2 cellular contexts compared by ENCODE assay signal in the genomic region with DNA sequence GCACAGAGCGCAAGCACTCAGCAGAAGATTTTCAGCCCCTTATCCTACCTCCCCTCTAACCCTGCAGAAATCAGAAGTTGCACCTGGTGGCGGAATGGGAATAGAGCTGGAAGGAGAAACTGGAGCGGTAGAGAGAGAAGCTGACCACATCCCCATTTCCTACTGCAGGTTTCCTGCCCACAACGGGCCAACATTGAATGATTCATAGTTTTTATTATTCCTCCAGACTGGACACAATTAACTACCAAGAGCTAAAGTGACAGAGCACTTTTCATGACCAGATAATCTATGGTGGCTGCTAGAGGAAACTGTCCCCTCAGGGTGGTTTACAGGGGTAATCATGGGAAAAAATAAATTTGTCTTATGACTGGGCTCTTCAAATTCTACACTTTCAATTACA.
TF ChIP-seq lines count a peak whose summit lies in the region.

No MANE protein-coding gene starts in this region.

TF ChIP-seq in HepG2, 621 proteins besides CTCF, POLR2A, EP300 and RAD21 (continued from another document):
- no peak for TF ChIP-seq TMF1 (CRISPR knock-in tag; IDR thresholded peaks at IDR 0.05; ENCODE audit: low read depth)
- TF ChIP-seq PAF1 (CRISPR knock-in tag; IDR thresholded peaks at IDR 0.05): no peak
- TF ChIP-seq ZNF556 (CRISPR knock-in tag; IDR thresholded peaks at IDR 0.05; ENCODE audit: borderline replicate concordance): no peak
- TF ChIP-seq, protein P1, sequence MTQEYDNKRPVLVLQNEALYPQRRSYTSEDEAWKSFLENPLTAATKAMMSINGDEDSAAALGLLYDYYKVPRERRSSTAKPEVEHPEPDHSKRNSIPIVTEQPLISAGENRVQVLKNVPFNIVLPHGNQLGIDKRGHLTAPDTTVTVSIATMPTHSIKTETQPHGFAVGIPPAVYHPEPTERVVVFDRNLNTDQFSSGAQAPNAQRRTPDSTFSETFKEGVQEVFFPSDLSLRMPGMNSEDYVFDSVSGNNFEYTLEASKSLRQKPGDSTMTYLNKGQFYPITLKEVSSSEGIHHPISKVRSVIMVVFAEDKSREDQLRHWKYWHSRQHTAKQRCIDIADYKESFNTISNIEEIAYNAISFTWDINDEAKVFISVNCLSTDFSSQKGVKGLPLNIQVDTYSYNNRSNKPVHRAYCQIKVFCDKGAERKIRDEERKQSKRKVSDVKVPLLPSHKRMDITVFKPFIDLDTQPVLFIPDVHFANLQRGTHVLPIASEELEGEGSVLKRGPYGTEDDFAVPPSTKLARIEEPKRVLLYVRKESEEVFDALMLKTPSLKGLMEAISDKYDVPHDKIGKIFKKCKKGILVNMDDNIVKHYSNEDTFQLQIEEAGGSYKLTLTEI (CRISPR knock-in tag; conservative IDR thresholded peaks at IDR 0.05): no peak
- no peak for TF ChIP-seq TRIM24 (CRISPR knock-in tag; IDR thresholded peaks at IDR 0.05)
- TF ChIP-seq SIX1 (CRISPR knock-in tag; IDR thresholded peaks at IDR 0.05; ENCODE audit: borderline replicate concordance): no peak
- TF ChIP-seq ZNF251 (CRISPR knock-in tag; IDR thresholded peaks at IDR 0.05): no peak

TF ChIP-seq in K562, 482 proteins besides CTCF, POLR2A, EP300 and RAD21 (continued from another document):
- no peak for TF ChIP-seq ZNF586 (CRISPR knock-in tag; conservative IDR thresholded peaks at IDR 0.05)
- no peak for TF ChIP-seq ZFP30 (CRISPR knock-in tag; IDR thresholded peaks at IDR 0.05; ENCODE audit: borderline replicate concordance)
- TF ChIP-seq GTF2A2 (tag; IDR thresholded peaks at IDR 0.05): no peak
- TF ChIP-seq, protein P2, sequence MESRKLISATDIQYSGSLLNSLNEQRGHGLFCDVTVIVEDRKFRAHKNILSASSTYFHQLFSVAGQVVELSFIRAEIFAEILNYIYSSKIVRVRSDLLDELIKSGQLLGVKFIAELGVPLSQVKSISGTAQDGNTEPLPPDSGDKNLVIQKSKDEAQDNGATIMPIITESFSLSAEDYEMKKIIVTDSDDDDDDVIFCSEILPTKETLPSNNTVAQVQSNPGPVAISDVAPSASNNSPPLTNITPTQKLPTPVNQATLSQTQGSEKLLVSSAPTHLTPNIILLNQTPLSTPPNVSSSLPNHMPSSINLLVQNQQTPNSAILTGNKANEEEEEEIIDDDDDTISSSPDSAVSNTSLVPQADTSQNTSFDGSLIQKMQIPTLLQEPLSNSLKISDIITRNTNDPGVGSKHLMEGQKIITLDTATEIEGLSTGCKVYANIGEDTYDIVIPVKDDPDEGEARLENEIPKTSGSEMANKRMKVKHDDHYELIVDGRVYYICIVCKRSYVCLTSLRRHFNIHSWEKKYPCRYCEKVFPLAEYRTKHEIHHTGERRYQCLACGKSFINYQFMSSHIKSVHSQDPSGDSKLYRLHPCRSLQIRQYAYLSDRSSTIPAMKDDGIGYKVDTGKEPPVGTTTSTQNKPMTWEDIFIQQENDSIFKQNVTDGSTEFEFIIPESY (CRISPR knock-in tag; IDR thresholded peaks at IDR 0.05): peak; percentile 68
- no peak for TF ChIP-seq TCF7 (IDR thresholded peaks at IDR 0.05; ENCODE audit: borderline replicate concordance)
- no peak for TF ChIP-seq TRIM28 (IDR thresholded peaks at IDR 0.05)
- TF ChIP-seq MAZ (CRISPR knock-in tag; conservative IDR thresholded peaks at IDR 0.05 in 1 of 2, IDR thresholded peaks at IDR 0.05 in 1 of 2): no peak
- TF ChIP-seq SMAD1 (IDR thresholded peaks at IDR 0.05; ENCODE audit: low read depth, low read length, partially characterized antibody): no peak
- no peak for TF ChIP-seq BMI1 (IDR thresholded peaks at IDR 0.05; ENCODE audit: low read length)
- peak; percentile 37; the same call in 1 of the 2 replicates for TF ChIP-seq FOSL1 (tag; conservative IDR thresholded peaks at IDR 0.05)
- no peak for TF ChIP-seq POLR3A (IDR thresholded peaks at IDR 0.05; ENCODE audit: borderline replicate concordance, extremely low read depth, insufficient read depth, insufficient read length)
- no peak for TF ChIP-seq TBP (optimal IDR thresholded peaks at IDR 0.05; ENCODE audit: low read depth, low read length)
- no peak for TF ChIP-seq RNF2 (IDR thresholded peaks at IDR 0.05)
- no peak for TF ChIP-seq ZKSCAN8 (CRISPR knock-in tag; IDR thresholded peaks at IDR 0.05)
- no peak for TF ChIP-seq TEAD1 (CRISPR knock-in tag; IDR thresholded peaks at IDR 0.05)
- TF ChIP-seq, protein P3, sequence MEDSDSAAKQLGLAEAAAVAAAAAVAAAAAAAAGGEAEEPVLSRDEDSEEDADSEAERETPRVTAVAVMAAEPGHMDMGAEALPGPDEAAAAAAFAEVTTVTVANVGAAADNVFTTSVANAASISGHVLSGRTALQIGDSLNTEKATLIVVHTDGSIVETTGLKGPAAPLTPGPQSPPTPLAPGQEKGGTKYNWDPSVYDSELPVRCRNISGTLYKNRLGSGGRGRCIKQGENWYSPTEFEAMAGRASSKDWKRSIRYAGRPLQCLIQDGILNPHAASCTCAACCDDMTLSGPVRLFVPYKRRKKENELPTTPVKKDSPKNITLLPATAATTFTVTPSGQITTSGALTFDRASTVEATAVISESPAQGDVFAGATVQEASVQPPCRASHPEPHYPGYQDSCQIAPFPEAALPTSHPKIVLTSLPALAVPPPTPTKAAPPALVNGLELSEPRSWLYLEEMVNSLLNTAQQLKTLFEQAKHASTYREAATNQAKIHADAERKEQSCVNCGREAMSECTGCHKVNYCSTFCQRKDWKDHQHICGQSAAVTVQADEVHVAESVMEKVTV (CRISPR knock-in tag; IDR thresholded peaks at IDR 0.05): no peak
- no peak for TF ChIP-seq SMAD4 (CRISPR knock-in tag; conservative IDR thresholded peaks at IDR 0.05)
- no peak for TF ChIP-seq CC2D1A (IDR thresholded peaks at IDR 0.05)
- TF ChIP-seq CBFB (CRISPR knock-in tag; IDR thresholded peaks at IDR 0.05): no peak
- no peak for TF ChIP-seq PHB (CRISPR knock-in tag; IDR thresholded peaks at IDR 0.05)
- TF ChIP-seq, protein P4, sequence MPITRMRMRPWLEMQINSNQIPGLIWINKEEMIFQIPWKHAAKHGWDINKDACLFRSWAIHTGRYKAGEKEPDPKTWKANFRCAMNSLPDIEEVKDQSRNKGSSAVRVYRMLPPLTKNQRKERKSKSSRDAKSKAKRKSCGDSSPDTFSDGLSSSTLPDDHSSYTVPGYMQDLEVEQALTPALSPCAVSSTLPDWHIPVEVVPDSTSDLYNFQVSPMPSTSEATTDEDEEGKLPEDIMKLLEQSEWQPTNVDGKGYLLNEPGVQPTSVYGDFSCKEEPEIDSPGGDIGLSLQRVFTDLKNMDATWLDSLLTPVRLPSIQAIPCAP (CRISPR knock-in tag; IDR thresholded peaks at IDR 0.05; ENCODE audit: borderline replicate concordance): no peak
- TF ChIP-seq, protein P5, sequence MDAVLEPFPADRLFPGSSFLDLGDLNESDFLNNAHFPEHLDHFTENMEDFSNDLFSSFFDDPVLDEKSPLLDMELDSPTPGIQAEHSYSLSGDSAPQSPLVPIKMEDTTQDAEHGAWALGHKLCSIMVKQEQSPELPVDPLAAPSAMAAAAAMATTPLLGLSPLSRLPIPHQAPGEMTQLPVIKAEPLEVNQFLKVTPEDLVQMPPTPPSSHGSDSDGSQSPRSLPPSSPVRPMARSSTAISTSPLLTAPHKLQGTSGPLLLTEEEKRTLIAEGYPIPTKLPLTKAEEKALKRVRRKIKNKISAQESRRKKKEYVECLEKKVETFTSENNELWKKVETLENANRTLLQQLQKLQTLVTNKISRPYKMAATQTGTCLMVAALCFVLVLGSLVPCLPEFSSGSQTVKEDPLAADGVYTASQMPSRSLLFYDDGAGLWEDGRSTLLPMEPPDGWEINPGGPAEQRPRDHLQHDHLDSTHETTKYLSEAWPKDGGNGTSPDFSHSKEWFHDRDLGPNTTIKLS (IDR thresholded peaks at IDR 0.05; ENCODE audit: borderline replicate concordance, low read depth): no peak
- TF ChIP-seq MCM3 (IDR thresholded peaks at IDR 0.05): no peak
- no peak for TF ChIP-seq SIRT6 (IDR thresholded peaks at IDR 0.05; ENCODE audit: low read depth, low read length)
- TF ChIP-seq MECOM (CRISPR knock-in tag; IDR thresholded peaks at IDR 0.05): no peak
- TF ChIP-seq TAF15 (IDR thresholded peaks at IDR 0.05; ENCODE audit: low read depth, low read length): no peak
- TF ChIP-seq SLC30A9 (CRISPR knock-in tag; IDR thresholded peaks at IDR 0.05): no peak
- TF ChIP-seq, protein P6, sequence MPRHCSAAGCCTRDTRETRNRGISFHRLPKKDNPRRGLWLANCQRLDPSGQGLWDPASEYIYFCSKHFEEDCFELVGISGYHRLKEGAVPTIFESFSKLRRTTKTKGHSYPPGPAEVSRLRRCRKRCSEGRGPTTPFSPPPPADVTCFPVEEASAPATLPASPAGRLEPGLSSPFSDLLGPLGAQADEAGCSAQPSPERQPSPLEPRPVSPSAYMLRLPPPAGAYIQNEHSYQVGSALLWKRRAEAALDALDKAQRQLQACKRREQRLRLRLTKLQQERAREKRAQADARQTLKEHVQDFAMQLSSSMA (CRISPR knock-in tag; IDR thresholded peaks at IDR 0.05): no peak
- no peak for TF ChIP-seq MCM2 (IDR thresholded peaks at IDR 0.05; ENCODE audit: low read depth)
- no peak for TF ChIP-seq XRCC3 (IDR thresholded peaks at IDR 0.05)
- TF ChIP-seq, protein P7, sequence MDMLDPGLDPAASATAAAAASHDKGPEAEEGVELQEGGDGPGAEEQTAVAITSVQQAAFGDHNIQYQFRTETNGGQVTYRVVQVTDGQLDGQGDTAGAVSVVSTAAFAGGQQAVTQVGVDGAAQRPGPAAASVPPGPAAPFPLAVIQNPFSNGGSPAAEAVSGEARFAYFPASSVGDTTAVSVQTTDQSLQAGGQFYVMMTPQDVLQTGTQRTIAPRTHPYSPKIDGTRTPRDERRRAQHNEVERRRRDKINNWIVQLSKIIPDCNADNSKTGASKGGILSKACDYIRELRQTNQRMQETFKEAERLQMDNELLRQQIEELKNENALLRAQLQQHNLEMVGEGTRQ (CRISPR knock-in tag; IDR thresholded peaks at IDR 0.05): no peak
- TF ChIP-seq SMAD3 (CRISPR knock-in tag; conservative IDR thresholded peaks at IDR 0.05): no peak
- peak; percentile 27; the same call in 1 of the 2 replicates for TF ChIP-seq MAFG (tag; conservative IDR thresholded peaks at IDR 0.05)
- TF ChIP-seq TBL1XR1 (IDR thresholded peaks at IDR 0.05; ENCODE audit: low read length in 2 of 2): no peak
- no peak for TF ChIP-seq PTRF (tag; IDR thresholded peaks at IDR 0.05)
- TF ChIP-seq, protein P8, sequence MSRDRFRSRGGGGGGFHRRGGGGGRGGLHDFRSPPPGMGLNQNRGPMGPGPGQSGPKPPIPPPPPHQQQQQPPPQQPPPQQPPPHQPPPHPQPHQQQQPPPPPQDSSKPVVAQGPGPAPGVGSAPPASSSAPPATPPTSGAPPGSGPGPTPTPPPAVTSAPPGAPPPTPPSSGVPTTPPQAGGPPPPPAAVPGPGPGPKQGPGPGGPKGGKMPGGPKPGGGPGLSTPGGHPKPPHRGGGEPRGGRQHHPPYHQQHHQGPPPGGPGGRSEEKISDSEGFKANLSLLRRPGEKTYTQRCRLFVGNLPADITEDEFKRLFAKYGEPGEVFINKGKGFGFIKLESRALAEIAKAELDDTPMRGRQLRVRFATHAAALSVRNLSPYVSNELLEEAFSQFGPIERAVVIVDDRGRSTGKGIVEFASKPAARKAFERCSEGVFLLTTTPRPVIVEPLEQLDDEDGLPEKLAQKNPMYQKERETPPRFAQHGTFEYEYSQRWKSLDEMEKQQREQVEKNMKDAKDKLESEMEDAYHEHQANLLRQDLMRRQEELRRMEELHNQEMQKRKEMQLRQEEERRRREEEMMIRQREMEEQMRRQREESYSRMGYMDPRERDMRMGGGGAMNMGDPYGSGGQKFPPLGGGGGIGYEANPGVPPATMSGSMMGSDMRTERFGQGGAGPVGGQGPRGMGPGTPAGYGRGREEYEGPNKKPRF (IDR thresholded peaks at IDR 0.05; ENCODE audit: low read depth, low read length): no peak
- no peak for TF ChIP-seq ZNF780A (CRISPR knock-in tag; IDR thresholded peaks at IDR 0.05)
- TF ChIP-seq, protein P9, sequence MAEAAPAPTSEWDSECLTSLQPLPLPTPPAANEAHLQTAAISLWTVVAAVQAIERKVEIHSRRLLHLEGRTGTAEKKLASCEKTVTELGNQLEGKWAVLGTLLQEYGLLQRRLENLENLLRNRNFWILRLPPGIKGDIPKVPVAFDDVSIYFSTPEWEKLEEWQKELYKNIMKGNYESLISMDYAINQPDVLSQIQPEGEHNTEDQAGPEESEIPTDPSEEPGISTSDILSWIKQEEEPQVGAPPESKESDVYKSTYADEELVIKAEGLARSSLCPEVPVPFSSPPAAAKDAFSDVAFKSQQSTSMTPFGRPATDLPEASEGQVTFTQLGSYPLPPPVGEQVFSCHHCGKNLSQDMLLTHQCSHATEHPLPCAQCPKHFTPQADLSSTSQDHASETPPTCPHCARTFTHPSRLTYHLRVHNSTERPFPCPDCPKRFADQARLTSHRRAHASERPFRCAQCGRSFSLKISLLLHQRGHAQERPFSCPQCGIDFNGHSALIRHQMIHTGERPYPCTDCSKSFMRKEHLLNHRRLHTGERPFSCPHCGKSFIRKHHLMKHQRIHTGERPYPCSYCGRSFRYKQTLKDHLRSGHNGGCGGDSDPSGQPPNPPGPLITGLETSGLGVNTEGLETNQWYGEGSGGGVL (CRISPR knock-in tag; IDR thresholded peaks at IDR 0.05): no peak
